In genomic region chr9:120944434-120945125, GRCh38 we compare ENCODE assay signal across 10 cellular contexts. TPM values are rescaled to one million over a fixed set of nuclear protein-coding genes. Genes with fewer than 3 reads are reported as not detected.
A peak's percentile ranks its signal among the peaks of the same experiment; 100 is the strongest.
DNase-seq lines count a peak whose midpoint lies in the region; ATAC-seq, FAIRE-seq and TF ChIP-seq lines count a peak whose summit lies in the region.
"Had no signal": no experiment of that assay in that cellular context is flagged by ENCODE, and none has a peak within 500 bp of the region (broad histone marks: within the 10 kb centered on the region; RNA-seq: fewer than 3 reads in every experiment).

No MANE protein-coding gene starts in this region.

- peak overlapping the region; percentile 0 for H3K27ac ChIP-seq in keratinocyte (ENCODE audit: control insufficient read depth, insufficient read depth, low read length)
- H3K27ac ChIP-seq in endodermal cell (ENCODE audit: low read depth, low read length), result no peak overlapping the region
- no peak overlapping the region for H3K27ac ChIP-seq in CD4-positive, alpha-beta memory T cell (ENCODE audit: low read depth, low read length)
- no peak overlapping the region for H3K27ac ChIP-seq in PC-3 (ENCODE audit: low read length)
- H3K27ac ChIP-seq in substantia nigra (ENCODE audit: low read depth, low read length, poor library complexity, severe bottlenecking), result no peak overlapping the region

- H2AFZ ChIP-seq in keratinocyte (ENCODE audit: control insufficient read depth, low read length) (peak overlapping the region; percentile 75), PC-3 (ENCODE audit: low read length) (no peak overlapping the region)

- no peaks in the 10 kb centered on the region for H3K79me2 ChIP-seq in keratinocyte (ENCODE audit: control insufficient read depth, insufficient read depth, low read length)
- H3K79me2 ChIP-seq in PC-3 (ENCODE audit: low read length), result no peaks in the 10 kb centered on the region

- intact Hi-C loops in CD4-positive, alpha-beta memory T cell (cut with micrococcal nuclease), result no loop called here
- intact Hi-C loops in PC-3 (cut with micrococcal nuclease), result loop anchor here (5.0 kb wide), 1 partner anchor 128 kb away; the partner anchor contains the start of gene CNTRL

- H3K27ac Mint-ChIP-seq in endodermal cell, result no peak overlapping the region
- H3K27ac Mint-ChIP-seq in CD4-positive, alpha-beta memory T cell, result peak overlapping the region in 2 of 7 donors; percentile 38 to 57

- no peaks in the 10 kb centered on the region for H4K20me1 ChIP-seq in keratinocyte (ENCODE audit: control insufficient read depth, extremely low read depth, insufficient read depth, low read length)
- no peaks in the 10 kb centered on the region for H4K20me1 ChIP-seq in PC-3 (ENCODE audit: low read length)

- POLR2A ChIA-PET in CD4-positive, alpha-beta memory T cell (lab: Charles Lee; ENCODE audit: partially characterized antibody), result interaction anchor here (62.9 kb wide), 1 partner anchor 52 kb away, joined by 5577 read pairs; the partner anchor contains the start of genes PHF19 and TRAF1
- POLR2A ChIA-PET in PC-3 (lab: Charles Lee; ENCODE audit: unreplicated experiment), result no interaction called here

- peak overlapping the region; percentile 23 for H3K4me2 ChIP-seq in keratinocyte (ENCODE audit: control insufficient read depth, extremely low read depth, insufficient read depth, low read depth, low read length)
- H3K4me2 ChIP-seq in PC-3 (ENCODE audit: low read length), result no peak overlapping the region

- CTCF ChIA-PET in CD4-positive, alpha-beta memory T cell (lab: Charles Lee; ENCODE audit: partially characterized antibody), result no interaction called here
- CTCF ChIA-PET in PC-3 (lab: Charles Lee), result no interaction called here

- no peaks in the 10 kb centered on the region for H3K9me1 ChIP-seq in keratinocyte (ENCODE audit: control insufficient read depth, extremely low read depth, insufficient read depth, low read length)

- BruUV-seq in PC-3 (replicated peaks; lab: Mats Ljungman, UMichigan), result no TSS peak

- dilution Hi-C loops in keratinocyte (cut with MboI; ENCODE audit: extremely low pct_ligation_motif_present, low sequenced_read_pairs), result no loop called here

- H3K27me3 Mint-ChIP-seq in endodermal cell (ENCODE audit: insufficient read depth), result no peaks in the 10 kb centered on the region
- H3K27me3 Mint-ChIP-seq in CD4-positive, alpha-beta memory T cell, result no peaks in the 10 kb centered on the region

- H3K4me1 ChIP-seq in keratinocyte (ENCODE audit: control insufficient read depth, extremely low read depth, insufficient read depth, low read length) (peaks cover 50% of the 10 kb centered on the region), endodermal cell (ENCODE audit: control insufficient read depth, insufficient read depth, low read length) (peaks cover 6% of the 10 kb centered on the region), PC-3 (ENCODE audit: insufficient read depth, low read length) (peaks cover 58% of the 10 kb centered on the region)
- H3K4me1 ChIP-seq in CD4-positive, alpha-beta memory T cell (ENCODE audit: insufficient read depth, low read length), result no peaks in the 10 kb centered on the region

- peak; percentile 97 for ATAC-seq in GM18870 (IDR thresholded peaks at IDR 0.05; ENCODE audit: unreplicated experiment)
- ATAC-seq in HG02798 (IDR thresholded peaks at IDR 0.05; ENCODE audit: poor library complexity, unreplicated experiment), result peak; percentile 97
- ATAC-seq in PC-3, result no peak
- ATAC-seq: SK-N-SH treated with all-trans-retinoic acid at 6 μM for 48 hours had no signal

- no peaks in the 10 kb centered on the region for H3K36me3 Mint-ChIP-seq in endodermal cell (ENCODE audit: low read depth)
- no peaks in the 10 kb centered on the region for H3K36me3 Mint-ChIP-seq in CD4-positive, alpha-beta memory T cell

- peaks cover 19% of the 10 kb centered on the region for H3K4me1 Mint-ChIP-seq in endodermal cell
- H3K4me1 Mint-ChIP-seq in CD4-positive, alpha-beta memory T cell, result peaks cover 0 to 2% (median 0%) of the 10 kb centered on the region in 4 donors

- no peaks in the 10 kb centered on the region for H3K9me2 ChIP-seq in PC-3 (replicated peaks; ENCODE audit: low read length)

- H3K9me3 Mint-ChIP-seq in endodermal cell, result no peaks in the 10 kb centered on the region
- no peaks in the 10 kb centered on the region for H3K9me3 Mint-ChIP-seq in CD4-positive, alpha-beta memory T cell

- H3K27me3 ChIP-seq in keratinocyte (ENCODE audit: control insufficient read depth, extremely low read depth, insufficient read depth, low read length) (no peaks in the 10 kb centered on the region), endodermal cell (ENCODE audit: control insufficient read depth, insufficient read depth, low read length, poor library complexity, severe bottlenecking) (no peaks in the 10 kb centered on the region), PC-3 (ENCODE audit: low read length) (no peaks in the 10 kb centered on the region)
- no peaks in the 10 kb centered on the region for H3K27me3 ChIP-seq in CD4-positive, alpha-beta memory T cell (ENCODE audit: insufficient read depth, low read length)

- H3K36me3 ChIP-seq in keratinocyte (ENCODE audit: control insufficient read depth in 2 of 2, extremely low read depth in 1 of 2, insufficient read depth in 2 of 2, low read length in 2 of 2) (no peaks in the 10 kb centered on the region), endodermal cell (ENCODE audit: control insufficient read depth, insufficient read depth, low read length) (no peaks in the 10 kb centered on the region), PC-3 (ENCODE audit: low read depth, low read length) (no peaks in the 10 kb centered on the region)
- H3K36me3 ChIP-seq in CD4-positive, alpha-beta memory T cell (ENCODE audit: insufficient read depth, low read length), result no peaks in the 10 kb centered on the region

- peak; percentile 94 for FAIRE-seq in keratinocyte (lab: Jason Lieb, UNC)

- WGBS in endodermal cell (ENCODE audit: insufficient coverage in 1 of 2, insufficient read length in 1 of 2), 2 experiments, result 84 to 100% methylated on average over 2 to 5 of the region's 5 CpGs

- H3F3A ChIP-seq in PC-3 (ENCODE audit: low read length, unreplicated experiment), result peaks cover 8% of the 10 kb centered on the region

- no peak overlapping the region for H3K4me3 ChIP-seq in keratinocyte (ENCODE audit: control insufficient read depth in 2 of 3, extremely low read depth in 1 of 3, insufficient read depth in 2 of 3, low read depth in 1 of 3, low read length in 3 of 3)
- H3K4me3 ChIP-seq in endodermal cell (ENCODE audit: low read length), result no peak overlapping the region
- no peak overlapping the region for H3K4me3 ChIP-seq in CD4-positive, alpha-beta memory T cell (ENCODE audit: low read length in 2 of 2)
- H3K4me3 ChIP-seq in PC-3 (ENCODE audit: low read length), result no peak overlapping the region

- H3K4me3 Mint-ChIP-seq in endodermal cell, result no peak overlapping the region
- no peak overlapping the region for H3K4me3 Mint-ChIP-seq in CD4-positive, alpha-beta memory T cell

- H3K9ac ChIP-seq in keratinocyte (ENCODE audit: control insufficient read depth, extremely low read depth, insufficient read depth, low read length) (no peak overlapping the region), endodermal cell (ENCODE audit: extremely low read depth, low read length, poor library complexity, severe bottlenecking) (no peak overlapping the region), PC-3 (ENCODE audit: low read length) (no peak overlapping the region)

- peak; percentile 98 for DNase-seq in MV-4-11 (lab: John Stamatoyannopoulos, UW)
- no peak for DNase-seq in keratinocyte (ENCODE audit: low read depth, low spot score)
- no peak for DNase-seq in endodermal cell
- DNase-seq in CD4-positive, alpha-beta memory T cell, result no peak
- no peak for DNase-seq in PC-3
- DNase-seq in substantia nigra (lab: John Stamatoyannopoulos, UW), result no peak
- DNase-seq: aorta had no signal

- no peaks in the 10 kb centered on the region for H3K9me3 ChIP-seq in keratinocyte (ENCODE audit: control insufficient read depth, low read depth, low read length)
- no peaks in the 10 kb centered on the region for H3K9me3 ChIP-seq in endodermal cell (ENCODE audit: control insufficient read depth, low read length)
- no peaks in the 10 kb centered on the region for H3K9me3 ChIP-seq in CD4-positive, alpha-beta memory T cell (ENCODE audit: control insufficient read depth in 1 of 2, low read length in 2 of 2)
- no peaks in the 10 kb centered on the region for H3K9me3 ChIP-seq in PC-3 (ENCODE audit: low read length)

- TF ChIP-seq CTCF in keratinocyte (optimal IDR thresholded peaks at IDR 0.05 in 1 of 3, IDR thresholded peaks at IDR 0.05 in 1 of 3, conservative IDR thresholded peaks at IDR 0.05 in 1 of 3; ENCODE audit: extremely low read depth in 1 of 3, insufficient read depth in 2 of 3, low read length in 3 of 3), result no peak
- no peak for TF ChIP-seq CTCF in endodermal cell (conservative IDR thresholded peaks at IDR 0.05)
- TF ChIP-seq CTCF in PC-3 (conservative IDR thresholded peaks at IDR 0.05; ENCODE audit: low read depth, low read length), result no peak

RNA-seq across cellular contexts. Expression of gene TRAF1, which starts 18.0 kb away (rescaled TPM):
- 0.71 to 2.5 TPM (median 1.2 TPM) in 3 replicates for polyA plus RNA-seq in keratinocyte
- 1.1 TPM for polyA plus RNA-seq in keratinocyte (2011; ENCODE audit: low read depth)
- 0.26 and 0.43 TPM in 2 replicates for polyA plus RNA-seq in keratinocyte (2011; cell fraction: cytosol; rRNA removed)
- polyA plus RNA-seq in keratinocyte (2011; cell fraction: nucleus; rRNA removed), result 9.9 and 11.7 TPM in 2 replicates
- 0.54 and 1.9 TPM in 2 replicates for polyA plus RNA-seq in keratinocyte (2012; ENCODE audit: low replicate concordance)
- polyA minus RNA-seq in keratinocyte, result 0.43 to 1.2 TPM (median 1.1 TPM) in 3 replicates
- 0.58 TPM for polyA minus RNA-seq in keratinocyte (2011; cell fraction: cytosol; rRNA and poly(A)+ RNA removed)
- 1.3 and 2.0 TPM in 2 replicates for polyA minus RNA-seq in keratinocyte (2011; cell fraction: nucleus; rRNA and poly(A)+ RNA removed)
- 1 to 10 TPM; 3.6 to 8.2 TPM for total RNA-seq in endodermal cell
- polyA plus RNA-seq in endodermal cell (2013, experiment 1 of 2), result 3.1 TPM
- 2.6 TPM for polyA plus RNA-seq in endodermal cell (2013, experiment 2 of 2)
- 100 to 1,000 TPM; 174 to 181 TPM for total RNA-seq in CD4-positive, alpha-beta memory T cell
- 10 to 100 TPM in 1 of 2 donors, 1 to 10 TPM in 1; 7.8 to 14.4 TPM for polyA plus RNA-seq in CD4-positive, alpha-beta memory T cell
- total RNA-seq in PC-3 (2014; rRNA removed), result 0.15 and 0.29 TPM in 2 replicates

Comparison
In these comparisons a context has a peak if more than half of its experiments do, and no peak if none do; other contexts are left out.
1. RNA of gene TRAF1, which starts 18.0 kb away (total RNA-seq): 174 to 181 TPM in CD4-positive, alpha-beta memory T cell; 3.6 to 8.2 TPM in endodermal cell and 0.15 to 0.29 TPM in PC-3; every median in the first group is over 10 times any median in the second.